ENCODE assay signal across 9 cellular contexts in the genomic region with DNA sequence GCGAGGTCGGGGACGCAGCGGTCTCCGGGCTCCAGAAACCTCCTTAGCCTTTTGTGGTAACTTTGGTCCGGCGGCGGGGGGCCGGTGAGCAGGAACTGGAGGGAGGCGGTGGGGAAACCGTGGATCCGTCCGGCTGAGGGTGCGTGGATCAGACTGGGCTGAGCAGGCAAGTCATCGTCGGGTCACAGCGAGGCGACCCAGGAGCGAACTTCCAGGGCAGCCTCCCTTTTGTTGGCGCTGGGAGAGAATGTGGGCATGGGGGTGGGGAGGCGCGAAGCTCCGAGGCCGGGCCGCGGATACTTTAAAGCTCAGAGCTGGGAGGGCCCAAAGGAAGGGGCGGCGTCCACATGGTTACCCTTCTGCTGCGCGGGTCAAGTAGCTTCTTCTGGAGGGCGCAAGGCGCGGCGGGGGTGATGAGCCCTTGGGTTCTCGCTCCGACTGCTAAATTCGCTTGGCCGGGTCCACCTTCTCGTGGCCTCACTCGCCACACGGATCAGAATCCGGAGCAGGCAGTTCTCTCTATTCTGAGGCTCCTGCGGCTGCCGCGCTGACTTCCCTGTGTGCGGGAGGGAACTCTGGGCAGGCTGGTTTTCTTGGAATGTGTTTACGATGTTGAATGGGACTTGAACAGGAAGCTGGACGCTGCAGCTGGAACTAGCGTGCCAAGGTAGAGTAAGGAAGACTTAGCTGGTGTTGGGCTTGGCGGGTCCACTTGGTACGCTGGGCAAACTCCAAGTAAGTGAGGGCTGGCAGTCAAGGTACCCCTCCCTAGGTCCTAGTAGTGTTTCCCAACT. TPM values are rescaled to one million over a fixed set of nuclear protein-coding genes. Genes with fewer than 3 reads are reported as not detected.
DNase-seq lines count a peak whose midpoint lies in the region; ATAC-seq and TF ChIP-seq lines count a peak whose summit lies in the region.
"Had no signal": no experiment of that assay in that cellular context is flagged by ENCODE, and none has a peak within 500 bp of the region (broad histone marks: within the 10 kb centered on the region; RNA-seq: fewer than 3 reads in every experiment).

No MANE protein-coding gene starts in this region.

- no peaks in the 10 kb centered on the region for H3K9me3 ChIP-seq in uterus

- no peak for ATAC-seq in HG03095 (IDR thresholded peaks at IDR 0.05; ENCODE audit: unreplicated experiment)

- intact Hi-C loops in uterus (cut with DNase I; ENCODE audit: low total_unique reads) = no loop called here

- H3K36me3 Mint-ChIP-seq in activated naive CD4-positive, alpha-beta T cell treated with anti-CD3 and anti-CD28 coated beads, Interleukin-2, amount 50 U/mL, for 24 hours = no peaks in the 10 kb centered on the region

- H3K27ac Mint-ChIP-seq in activated naive CD4-positive, alpha-beta T cell treated with anti-CD3 and anti-CD28 coated beads, Interleukin-2, amount 50 U/mL, for 24 hours = no peak overlapping the region

- TF ChIP-seq POLR2A in uterus (IDR thresholded peaks at IDR 0.05) = peak; percentile 30 to 62

- TF ChIP-seq CTCF in uterus (IDR thresholded peaks at IDR 0.05) (no peak), GM20000 (IDR thresholded peaks at IDR 0.05; ENCODE audit: extremely low read depth, missing control alignments) (no peak)

- no peak for DNase-seq in activated naive CD4-positive, alpha-beta T cell treated with anti-CD3 and anti-CD28 coated beads, Interleukin-2, amount 50 U/mL, for 16 hours
- DNase-seq in SHP77 treated with DMSO at 0.1 percent for 48 hours (lab: John Stamatoyannopoulos, UW) (peak; percentile 92), epidermal melanocyte (ENCODE audit: insufficient read length, low spot score) (peak; percentile 28), mesenteric fat pad (ENCODE audit: low spot score) (peak; percentile 91), uterus (peak; percentile 75 to 81), GM20000 (ENCODE audit: low spot score) (no peak)

- no peaks in the 10 kb centered on the region for H3K36me3 ChIP-seq in uterus

- H3K27me3 Mint-ChIP-seq in activated naive CD4-positive, alpha-beta T cell treated with anti-CD3 and anti-CD28 coated beads, Interleukin-2, amount 50 U/mL, for 24 hours = peaks cover 27% of the 10 kb centered on the region

- peaks cover 0 to 11% of the 10 kb centered on the region in 2 donors for H3K4me1 ChIP-seq in uterus

- H3K9me3 Mint-ChIP-seq in activated naive CD4-positive, alpha-beta T cell treated with anti-CD3 and anti-CD28 coated beads, Interleukin-2, amount 50 U/mL, for 24 hours = no peaks in the 10 kb centered on the region
- H3K9me3 Mint-ChIP-seq: central memory CD8-positive, alpha-beta T cell had no signal

- peaks cover 8% of the 10 kb centered on the region for H3K4me1 Mint-ChIP-seq in activated naive CD4-positive, alpha-beta T cell treated with anti-CD3 and anti-CD28 coated beads, Interleukin-2, amount 50 U/mL, for 24 hours
- H3K4me1 Mint-ChIP-seq: central memory CD8-positive, alpha-beta T cell had no signal

- H3K27ac ChIP-seq in uterus = peak overlapping the region; percentile 98 to 99

- H3K4me3 ChIP-seq in uterus = peak overlapping the region; percentile 76 to 90

- H3K4me3 Mint-ChIP-seq in activated naive CD4-positive, alpha-beta T cell treated with anti-CD3 and anti-CD28 coated beads, Interleukin-2, amount 50 U/mL, for 24 hours = peak overlapping the region; percentile 19
- H3K4me3 Mint-ChIP-seq: central memory CD8-positive, alpha-beta T cell had no signal

- no peaks in the 10 kb centered on the region for H3K27me3 ChIP-seq in uterus

RNA-seq across cellular contexts. Expression of gene GULP1, which starts 1.0 kb away (rescaled TPM):
- total RNA-seq in mesenteric fat pad (11.1 TPM), uterus (100 to 1,000 TPM in 2 of 4 donors, 10 to 100 TPM in 2; 14.3 to 128 (median 95.7) TPM)

Comparison
In these comparisons a context has a peak if more than half of its experiments do, and no peak if none do; other contexts are left out.
1. DNase-seq: peak in SHP77 treated with DMSO at 0.1 percent for 48 hours (single experiment), epidermal melanocyte (single experiment), mesenteric fat pad (single experiment) and uterus (2 of 2); none in activated naive CD4-positive, alpha-beta T cell treated with anti-CD3 and anti-CD28 coated beads, Interleukin-2, amount 50 U/mL, for 16 hours (single experiment) and GM20000 (single experiment).